13 cellular contexts compared by ENCODE assay signal in the genomic region with DNA sequence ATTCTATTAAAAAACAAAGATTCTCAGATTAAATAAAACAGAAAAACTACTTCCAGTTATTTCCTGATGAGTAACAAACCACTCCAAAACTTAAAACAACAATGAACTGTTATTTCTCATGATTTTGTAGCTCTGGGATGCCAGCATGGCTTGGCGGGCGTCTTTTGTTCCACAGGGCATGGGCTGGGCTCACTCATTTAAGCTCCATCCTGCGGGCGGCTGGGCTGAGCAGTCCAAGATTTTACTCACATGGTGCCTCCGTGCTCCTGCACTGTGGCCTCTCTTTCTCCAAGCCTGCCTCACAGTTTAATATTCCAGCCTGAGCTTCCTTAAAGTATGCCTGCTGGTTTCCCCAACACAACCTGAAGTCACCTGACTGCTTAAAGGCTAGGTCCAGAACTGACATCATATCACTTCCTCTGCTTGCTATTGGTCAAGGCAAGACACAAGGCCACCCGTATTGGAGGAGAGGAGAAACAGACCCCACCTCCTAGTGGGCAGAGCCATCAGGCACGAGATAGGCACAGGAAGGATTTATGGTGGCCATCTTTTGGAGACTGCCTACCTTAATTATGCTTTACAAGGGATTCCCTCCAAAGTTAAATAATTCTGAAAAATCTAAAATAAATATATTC. TPM values are rescaled to one million over a fixed set of nuclear protein-coding genes. Genes with fewer than 3 reads are reported as not detected.
DNase-seq lines count a peak whose midpoint lies in the region; ATAC-seq and TF ChIP-seq lines count a peak whose summit lies in the region.
"Had no signal": no experiment of that assay in that cellular context is flagged by ENCODE, and none has a peak within 500 bp of the region (broad histone marks: within the 10 kb centered on the region; RNA-seq: fewer than 3 reads in every experiment).

No MANE protein-coding gene starts in this region.

- H3F3A ChIP-seq in SK-N-SH (replicated peaks; ENCODE audit: insufficient read depth): no peaks in the 10 kb centered on the region

- no peaks in the 10 kb centered on the region for H3K9me2 ChIP-seq in SK-N-SH

- H3K4me1 ChIP-seq in ES-I3 (ENCODE audit: insufficient read depth, low read length) (no peaks in the 10 kb centered on the region), SK-N-SH (ENCODE audit: control insufficient read depth in 1 of 2, insufficient read depth in 2 of 2, low read depth in 1 of 2, low read length in 1 of 2) (no peaks in the 10 kb centered on the region)
- H3K4me1 ChIP-seq: upper lobe of left lung had no signal

- DNase-seq in HT-29 (ENCODE audit: low spot score) (peak; percentile 7), SK-N-SH (peak; percentile 42), iPS-NIHi11 (ENCODE audit: low spot score) (peak; percentile 48), activated gamma-delta T cell treated with Interleukin-2 at 50 U/mL for 16 hours (no peak), NCI-H2196 treated with DMSO at 0.1 percent for 48 hours (lab: John Stamatoyannopoulos, UW; ENCODE audit: unreplicated experiment) (no peak)
- no peak for DNase-seq in activated T-helper 1 cell treated with anti-CD3 and anti-CD28 coated beads, Interleukin-12 subunit alpha, Interleukin-12 subunit beta, Interleukin-2, Interleukin-4 antibody, amounts not matched to agents 30 ng/mL and 10 ng/mL and 1 ng/mL, durations not matched to agents 14 hours and 24 hours and 36 hours (ENCODE audit: low spot score)
- DNase-seq: GM23248, posterior cingulate gyrus, upper lobe of left lung had no signal

- H3K79me2 ChIP-seq in SK-N-SH (ENCODE audit: insufficient read depth): no peaks in the 10 kb centered on the region

- no peak overlapping the region for H2AFZ ChIP-seq in SK-N-SH (ENCODE audit: low read depth)
- H2AFZ ChIP-seq: GM23248 had no signal

- no peak overlapping the region for H3K4me3 ChIP-seq in SK-N-SH (ENCODE audit: low read depth in 2 of 2, low read length in 1 of 2)
- H3K4me3 ChIP-seq: GM23248, upper lobe of left lung had no signal

- no peaks in the 10 kb centered on the region for H3K9me3 Mint-ChIP-seq in activated T-helper 1 cell treated with anti-CD3 and anti-CD28 coated beads, Interleukin-12 subunit alpha, Interleukin-12 subunit beta, Interleukin-2, Interleukin-4 antibody, amounts not matched to agents 30 ng/mL and 10 ng/mL and 1 ng/mL, durations not matched to agents 14 hours and 24 hours and 36 hours
- H3K9me3 Mint-ChIP-seq: activated naive CD4-positive, alpha-beta T cell treated with anti-CD3 and anti-CD28 coated beads, Interleukin-2, amount 50 U/mL, for 24 hours had no signal

- ATAC-seq in GM19463 (IDR thresholded peaks at IDR 0.05; ENCODE audit: unreplicated experiment): no peak

- H3K27ac ChIP-seq in SK-N-SH (ENCODE audit: low read depth in 2 of 2, low read length in 1 of 2): no peak overlapping the region
- H3K27ac ChIP-seq: GM23248, upper lobe of left lung had no signal

- WGBS in SK-N-SH (ENCODE audit: low lambda C conversion rate): 72% methylated on average over 7 of the region's 7 CpGs

- H3K36me3 ChIP-seq in ES-I3 (ENCODE audit: insufficient read depth, low read length): no peaks in the 10 kb centered on the region
- no peaks in the 10 kb centered on the region for H3K36me3 ChIP-seq in SK-N-SH (replicated peaks in 1 of 2; ENCODE audit: control insufficient read depth in 1 of 2, insufficient read depth in 2 of 2, low read length in 1 of 2)
- H3K36me3 ChIP-seq: upper lobe of left lung had no signal

- no peak for TF ChIP-seq RAD21 in SK-N-SH (IDR thresholded peaks at IDR 0.05; ENCODE audit: low read length)

- H4K20me1 ChIP-seq in SK-N-SH (ENCODE audit: insufficient read depth): no peaks in the 10 kb centered on the region

- no peak overlapping the region for H3K4me3 Mint-ChIP-seq in activated T-helper 1 cell treated with anti-CD3 and anti-CD28 coated beads, Interleukin-12 subunit alpha, Interleukin-12 subunit beta, Interleukin-2, Interleukin-4 antibody, amounts not matched to agents 30 ng/mL and 10 ng/mL and 1 ng/mL, durations not matched to agents 14 hours and 24 hours and 36 hours
- H3K4me3 Mint-ChIP-seq: activated naive CD4-positive, alpha-beta T cell treated with anti-CD3 and anti-CD28 coated beads, Interleukin-2, amount 50 U/mL, for 24 hours; mesothelial cell of epicardium had no signal

- CTCF ChIA-PET in SK-N-SH (lab: Yijun Ruan, JAX): interaction anchor here (1.0 to 3.6 kb wide), 3 partner anchors 11 to 18 kb away, joined by 3 to 13 read pairs (median 3); no protein-coding TSS in a partner anchor

- H3K27me3 ChIP-seq in SK-N-SH (ENCODE audit: insufficient read depth): 0 out of 2 replicates have a peak, but pooled peaks cover 5% of the 10 kb centered on the region
- H3K27me3 ChIP-seq: upper lobe of left lung had no signal

- H3K27ac Mint-ChIP-seq in activated T-helper 1 cell treated with anti-CD3 and anti-CD28 coated beads, Interleukin-12 subunit alpha, Interleukin-12 subunit beta, Interleukin-2, Interleukin-4 antibody, amounts not matched to agents 30 ng/mL and 10 ng/mL and 1 ng/mL, durations not matched to agents 14 hours and 24 hours and 36 hours: no peak overlapping the region
- H3K27ac Mint-ChIP-seq: activated naive CD4-positive, alpha-beta T cell treated with anti-CD3 and anti-CD28 coated beads, Interleukin-2, amount 50 U/mL, for 24 hours; mesothelial cell of epicardium had no signal

- no peak overlapping the region for H3K4me2 ChIP-seq in SK-N-SH

- no peaks in the 10 kb centered on the region for H3K36me3 Mint-ChIP-seq in activated T-helper 1 cell treated with anti-CD3 and anti-CD28 coated beads, Interleukin-12 subunit alpha, Interleukin-12 subunit beta, Interleukin-2, Interleukin-4 antibody, amounts not matched to agents 30 ng/mL and 10 ng/mL and 1 ng/mL, durations not matched to agents 14 hours and 24 hours and 36 hours (ENCODE audit: low read depth)
- H3K36me3 Mint-ChIP-seq: activated naive CD4-positive, alpha-beta T cell treated with anti-CD3 and anti-CD28 coated beads, Interleukin-2, amount 50 U/mL, for 24 hours; mesothelial cell of epicardium had no signal

- no peak for TF ChIP-seq EP300 in SK-N-SH (IDR thresholded peaks at IDR 0.05; ENCODE audit: borderline replicate concordance in 1 of 2, low read depth in 1 of 2, low read length in 1 of 2)

- no peak for TF ChIP-seq CTCF in SK-N-SH (IDR thresholded peaks at IDR 0.05)

- no peaks in the 10 kb centered on the region for H3K4me1 Mint-ChIP-seq in activated T-helper 1 cell treated with anti-CD3 and anti-CD28 coated beads, Interleukin-12 subunit alpha, Interleukin-12 subunit beta, Interleukin-2, Interleukin-4 antibody, amounts not matched to agents 30 ng/mL and 10 ng/mL and 1 ng/mL, durations not matched to agents 14 hours and 24 hours and 36 hours (ENCODE audit: low read depth)
- H3K4me1 Mint-ChIP-seq: activated naive CD4-positive, alpha-beta T cell treated with anti-CD3 and anti-CD28 coated beads, Interleukin-2, amount 50 U/mL, for 24 hours; mesothelial cell of epicardium had no signal

- intact Hi-C loops in activated T-helper 1 cell treated with anti-CD3 and anti-CD28 coated beads, Interleukin-12 subunit alpha, Interleukin-12 subunit beta, Interleukin-2, Interleukin-4 antibody, amounts not matched to agents 30 ng/mL and 10 ng/mL and 1 ng/mL, durations not matched to agents 14 hours and 24 hours and 36 hours (cut with micrococcal nuclease): no loop called here

- H3K27me3 Mint-ChIP-seq in activated T-helper 1 cell treated with anti-CD3 and anti-CD28 coated beads, Interleukin-12 subunit alpha, Interleukin-12 subunit beta, Interleukin-2, Interleukin-4 antibody, amounts not matched to agents 30 ng/mL and 10 ng/mL and 1 ng/mL, durations not matched to agents 14 hours and 24 hours and 36 hours (ENCODE audit: insufficient read depth): peaks cover 11% of the 10 kb centered on the region
- H3K27me3 Mint-ChIP-seq: activated naive CD4-positive, alpha-beta T cell treated with anti-CD3 and anti-CD28 coated beads, Interleukin-2, amount 50 U/mL, for 24 hours had no signal

- POLR2A ChIA-PET in SK-N-SH (lab: Yijun Ruan, JAX): interaction anchor here (1.4 kb wide), 1 partner anchor 10 kb away, joined by 3 read pairs; no protein-coding TSS in a partner anchor

- H3K9me3 ChIP-seq in ES-I3 (ENCODE audit: control insufficient read depth, insufficient read depth, low read length) (no peaks in the 10 kb centered on the region), SK-N-SH (no peaks in the 10 kb centered on the region)
- H3K9me3 ChIP-seq: upper lobe of left lung had no signal

- peak overlapping the region; percentile 34; the same call in 1 of the 2 replicates for H3K9ac ChIP-seq in ES-I3 (ENCODE audit: low read depth, low read length)
- no peak overlapping the region for H3K9ac ChIP-seq in SK-N-SH
- H3K9ac ChIP-seq: GM23248 had no signal

TF ChIP-seq in SK-N-SH, 30 proteins besides CTCF, POLR2A, EP300 and RAD21 (continues in another document):
- TF ChIP-seq JUND (IDR thresholded peaks at IDR 0.05) (no peak), RXRA (IDR thresholded peaks at IDR 0.05; ENCODE audit: borderline replicate concordance, low read depth) (no peak), GABPA (IDR thresholded peaks at IDR 0.05; ENCODE audit: low read depth) (no peak), NRF1 (IDR thresholded peaks at IDR 0.05; ENCODE audit: low read depth, low read length) (no peak), NFIC (IDR thresholded peaks at IDR 0.05; ENCODE audit: borderline replicate concordance) (no peak), RFX5 (IDR thresholded peaks at IDR 0.05; ENCODE audit: low read length) (no peak), FOXM1 (IDR thresholded peaks at IDR 0.05; ENCODE audit: low read depth) (no peak)
- TF ChIP-seq, protein P1, sequence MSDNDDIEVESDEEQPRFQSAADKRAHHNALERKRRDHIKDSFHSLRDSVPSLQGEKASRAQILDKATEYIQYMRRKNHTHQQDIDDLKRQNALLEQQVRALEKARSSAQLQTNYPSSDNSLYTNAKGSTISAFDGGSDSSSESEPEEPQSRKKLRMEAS (IDR thresholded peaks at IDR 0.05; ENCODE audit: low read depth): no peak
- TF ChIP-seq, protein P2, sequence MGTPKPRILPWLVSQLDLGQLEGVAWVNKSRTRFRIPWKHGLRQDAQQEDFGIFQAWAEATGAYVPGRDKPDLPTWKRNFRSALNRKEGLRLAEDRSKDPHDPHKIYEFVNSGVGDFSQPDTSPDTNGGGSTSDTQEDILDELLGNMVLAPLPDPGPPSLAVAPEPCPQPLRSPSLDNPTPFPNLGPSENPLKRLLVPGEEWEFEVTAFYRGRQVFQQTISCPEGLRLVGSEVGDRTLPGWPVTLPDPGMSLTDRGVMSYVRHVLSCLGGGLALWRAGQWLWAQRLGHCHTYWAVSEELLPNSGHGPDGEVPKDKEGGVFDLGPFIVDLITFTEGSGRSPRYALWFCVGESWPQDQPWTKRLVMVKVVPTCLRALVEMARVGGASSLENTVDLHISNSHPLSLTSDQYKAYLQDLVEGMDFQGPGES (IDR thresholded peaks at IDR 0.05; ENCODE audit: low read depth, low read length): no peak

RNA-seq across cellular contexts. Expression of gene ZBTB43, which starts 41.6 kb away (rescaled TPM):
- 4.6 and 33.3 TPM in 2 replicates for total RNA-seq in HT-29 (2014; rRNA removed; shearing (Covaris generic))
- polyA plus RNA-seq in SK-N-SH (2012; rRNA removed): 3.5 and 4.6 TPM in 2 replicates
- 3.5 and 3.7 TPM in 2 replicates for polyA plus RNA-seq in SK-N-SH (2012; cell fraction: cytosol; rRNA removed)
- 4.4 and 8.0 TPM in 2 replicates for polyA plus RNA-seq in SK-N-SH (2012; cell fraction: nucleus; rRNA removed)
- total RNA-seq in activated T-helper 1 cell treated with anti-CD3 and anti-CD28 coated beads, Interleukin-12 subunit alpha, Interleukin-12 subunit beta, Interleukin-2, Interleukin-4 antibody, amounts not matched to agents 30 ng/mL and 10 ng/mL and 1 ng/mL, durations not matched to agents 14 hours and 24 hours and 36 hours: 11.6 and 21.2 TPM in 2 replicates

Comparison
In these comparisons a context has a peak if more than half of its experiments do, and no peak if none do; other contexts are left out.
1. DNase-seq: peak in HT-29 (single experiment), SK-N-SH (single experiment) and iPS-NIHi11 (single experiment); none in activated gamma-delta T cell treated with Interleukin-2 at 50 U/mL for 16 hours (single experiment), activated T-helper 1 cell treated with anti-CD3 and anti-CD28 coated beads, Interleukin-12 subunit alpha, Interleukin-12 subunit beta, Interleukin-2, Interleukin-4 antibody, amounts not matched to agents 30 ng/mL and 10 ng/mL and 1 ng/mL, durations not matched to agents 14 hours and 24 hours and 36 hours (single experiment) and NCI-H2196 treated with DMSO at 0.1 percent for 48 hours (single experiment).